Comparison of ENCODE assay signal across 19 cellular contexts in genomic region chr5:103228056-103228455, GRCh38. TPM values are rescaled to one million over a fixed set of nuclear protein-coding genes. Genes with fewer than 3 reads are reported as not detected.
A peak's percentile ranks its signal among the peaks of the same experiment; 100 is the strongest.
DNase-seq lines count a peak whose midpoint lies in the region; ATAC-seq and TF ChIP-seq lines count a peak whose summit lies in the region.
"Had no signal": no experiment of that assay in that cellular context is flagged by ENCODE, and none has a peak within 500 bp of the region (broad histone marks: within the 10 kb centered on the region; RNA-seq: fewer than 3 reads in every experiment).

No MANE protein-coding gene starts in this region.

- H3K4me3 ChIP-seq in choroid plexus epithelial cell (ENCODE audit: low read depth, low read length): no peak overlapping the region
- H3K4me3 ChIP-seq in fibroblast of the aortic adventitia (ENCODE audit: low read depth, low read length): no peak overlapping the region
- H3K4me3 ChIP-seq in left ventricle myocardium inferior: no peak overlapping the region
- H3K4me3 ChIP-seq: GM23338 had no signal

- no peaks in the 10 kb centered on the region for H3K4me1 ChIP-seq in left ventricle myocardium inferior

- H3K27ac Mint-ChIP-seq in HFFc6: no peak overlapping the region
- H3K27ac Mint-ChIP-seq: B cell; CD4-positive, alpha-beta T cell; GM23338 had no signal

- H3K27me3 Mint-ChIP-seq in HFFc6 (ENCODE audit: insufficient read depth): peaks cover 2% of the 10 kb centered on the region; the same call in 1 of the 2 replicates

- peaks cover 39% of the 10 kb centered on the region for H3K4me1 Mint-ChIP-seq in HFFc6 (ENCODE audit: low read depth)
- H3K4me1 Mint-ChIP-seq: GM23338 had no signal

- no peaks in the 10 kb centered on the region for H3K9me3 ChIP-seq in left ventricle myocardium inferior (replicated peaks)

- no peak overlapping the region for H3K4me3 Mint-ChIP-seq in HFFc6
- H3K4me3 Mint-ChIP-seq: B cell; CD4-positive, alpha-beta T cell; GM23338 had no signal

- ATAC-seq in omental fat pad (ENCODE audit: low FRiP score): no peak
- ATAC-seq: GM23338 had no signal

- H3K27ac ChIP-seq in left ventricle myocardium inferior (replicated peaks): no peak overlapping the region

- intact Hi-C loops in left ventricle myocardium inferior (cut with micrococcal nuclease): no loop called here

- H3K36me3 Mint-ChIP-seq in HFFc6 (ENCODE audit: low read depth): 0 out of 2 replicates have a peak, but pooled peaks cover 4% of the 10 kb centered on the region

- DNase-seq in EH (ENCODE audit: low read depth): peak; percentile 70
- DNase-seq in HFFc6: peak; percentile 29
- peak; percentile 33 for DNase-seq in choroid plexus epithelial cell (ENCODE audit: low read depth)
- peak; percentile 22 for DNase-seq in fibroblast of the aortic adventitia (ENCODE audit: low read depth)
- DNase-seq in left ventricle myocardium inferior: no peak
- no peak for DNase-seq in omental fat pad (ENCODE audit: low spot score)
- DNase-seq in DMS153 (lab: John Stamatoyannopoulos, UW): no peak
- DNase-seq in activated CD8-positive, alpha-beta memory T cell treated with anti-CD3 and anti-CD28 coated beads, Interleukin-2, amount 50 U/mL, for 48 hours: no peak
- DNase-seq: ACHN; C1 segment of cervical spinal cord; Calu3; CD4-positive, alpha-beta T cell; DMS 273 treated with DMSO at 0.1 percent for 48 hours; DMS79; GDM1; H7; IMR-90 had no signal

- TF ChIP-seq CTCF in HFFc6 (IDR thresholded peaks at IDR 0.05): no peak
- no peak for TF ChIP-seq CTCF in choroid plexus epithelial cell (conservative IDR thresholded peaks at IDR 0.05; ENCODE audit: low read depth, low read length)
- no peak for TF ChIP-seq CTCF in fibroblast of the aortic adventitia (IDR thresholded peaks at IDR 0.05; ENCODE audit: insufficient read depth, low read length)
- TF ChIP-seq CTCF in left ventricle myocardium inferior (IDR thresholded peaks at IDR 0.05; ENCODE audit: borderline replicate concordance): no peak
- TF ChIP-seq CTCF in omental fat pad (IDR thresholded peaks at IDR 0.05): no peak

- H3K36me3 ChIP-seq in left ventricle myocardium inferior: no peaks in the 10 kb centered on the region

- H3K27me3 ChIP-seq in left ventricle myocardium inferior (ENCODE audit: low read depth): no peaks in the 10 kb centered on the region

- peaks cover 5% of the 10 kb centered on the region; the same call in 1 of the 2 replicates for H3K9me3 Mint-ChIP-seq in HFFc6
- H3K9me3 Mint-ChIP-seq: CD4-positive, alpha-beta T cell; GM23338 had no signal

RNA-seq across cellular contexts. Expression of gene MACIR, which starts 30.5 kb away (rescaled TPM):
- total RNA-seq in HFFc6 (2021; fragmentation: NEBNext Ultra II Directional; extraction: Animal tissue kit (Norgen Biotek cat#: 25700)): 100 to 1,000 TPM in 3 of 6 experiments, 10 to 100 TPM in 3; 80.7 to 110 (median 97.9) TPM
- total RNA-seq in fibroblast of the aortic adventitia (ENCODE audit: low replicate concordance) (7.1 and 13.8 TPM in 2 replicates), left ventricle myocardium inferior (5.5 TPM), omental fat pad (10 to 100 TPM; 18.6 to 50.6 (median 23.3) TPM)

Comparison
In these comparisons a context has a peak if more than half of its experiments do, and no peak if none do; other contexts are left out.
1. DNase-seq: peak in EH (single experiment), HFFc6 (single experiment), choroid plexus epithelial cell (single experiment) and fibroblast of the aortic adventitia (single experiment); none in left ventricle myocardium inferior (single experiment), omental fat pad (single experiment), DMS153 (single experiment) and activated CD8-positive, alpha-beta memory T cell treated with anti-CD3 and anti-CD28 coated beads, Interleukin-2, amount 50 U/mL, for 48 hours (single experiment).